In genomic region chr20:47926731-47927130, GRCh38 we compare ENCODE assay signal across 20 cellular contexts.
DNase-seq lines count a peak whose midpoint lies in the region; ATAC-seq, FAIRE-seq and TF ChIP-seq lines count a peak whose summit lies in the region.
"Had no signal": no experiment of that assay in that cellular context is flagged by ENCODE, and none has a peak within 500 bp of the region (broad histone marks: within the 10 kb centered on the region; RNA-seq: fewer than 3 reads in every experiment).

No MANE protein-coding gene starts in this region.

- no peaks in the 10 kb centered on the region for H4K20me1 ChIP-seq in K562 (replicated peaks; ENCODE audit: control insufficient read depth, insufficient read depth, low read length)
- no peaks in the 10 kb centered on the region for H4K20me1 ChIP-seq in smooth muscle cell (ENCODE audit: low read depth)
- H4K20me1 ChIP-seq: BLaER1 had no signal

- H3K4me3 ChIP-seq in K562, result no peak overlapping the region
- H3K4me3 ChIP-seq in esophagus squamous epithelium, result no peak overlapping the region
- no peak overlapping the region for H3K4me3 ChIP-seq in smooth muscle cell
- no peak overlapping the region for H3K4me3 ChIP-seq in foreskin fibroblast (ENCODE audit: low read depth in 1 of 2, low read length in 2 of 2)
- H3K4me3 ChIP-seq in naive thymus-derived CD4-positive, alpha-beta T cell (ENCODE audit: low read length), result no peak overlapping the region
- H3K4me3 ChIP-seq: BLaER1, MG63 had no signal

- FAIRE-seq in K562 (lab: Jason Lieb, UNC), result no peak
- FAIRE-seq: GM12891 had no signal

- DNase-seq in NAMALWA (ENCODE audit: low spot score) (peak; percentile 41), K562 (ENCODE audit: extremely low read depth in 1 of 4, low spot score in 3 of 4) (peak in 3 of 4 experiments; percentile 25 to 45 (median 43)), esophagus squamous epithelium (lab: John Stamatoyannopoulos, UW) (no peak), smooth muscle cell (lab: John Stamatoyannopoulos, UW; ENCODE audit: unreplicated experiment) (no peak), foreskin fibroblast (no peak), NCI-H446 treated with DMSO at 0.1 percent for 48 hours (lab: John Stamatoyannopoulos, UW) (no peak)
- no peak for DNase-seq in naive thymus-derived CD4-positive, alpha-beta T cell
- no peak for DNase-seq in stimulated activated naive CD8-positive, alpha-beta T cell treated with anti-CD3 and anti-CD28 coated beads, Interleukin-15, amount 100 ng/mL, for 72 hours
- DNase-seq: CD4-positive, alpha-beta memory T cell; GOT3; NCI-H1092 treated with DMSO at 0.1 percent for 48 hours; NCI-H146; NCI-H2081 treated with DMSO at 0.1 percent for 48 hours; SHP77 treated with DMSO at 0.1 percent for 48 hours; SK-N-SH had no signal

- TF ChIP-seq POLR2A in K562 (conservative IDR thresholded peaks at IDR 0.05) (no peak), esophagus squamous epithelium (IDR thresholded peaks at IDR 0.05) (no peak)

- H3K36me3 Mint-ChIP-seq in naive thymus-derived CD4-positive, alpha-beta T cell, result no peaks in the 10 kb centered on the region
- H3K36me3 Mint-ChIP-seq: CD4-positive, alpha-beta memory T cell had no signal

- no peak for ATAC-seq in K562
- ATAC-seq in naive thymus-derived CD4-positive, alpha-beta T cell, result no peak
- no peak for ATAC-seq in stimulated activated naive CD8-positive, alpha-beta T cell treated with anti-CD3 and anti-CD28 coated beads, Interleukin-15, amount 100 ng/mL, for 72 hours
- ATAC-seq: HCT116 had no signal

- no peak overlapping the region for H3K4me2 ChIP-seq in K562 (ENCODE audit: insufficient read depth, low read length)
- no peak overlapping the region for H3K4me2 ChIP-seq in smooth muscle cell
- H3K4me2 ChIP-seq: BLaER1, KMS-11, SK-N-SH had no signal

- POLR2A ChIA-PET in K562 (lab: Yijun Ruan, JAX), result interaction anchor here (0.8 kb wide), 1 partner anchor 198 kb away, joined by 3 read pairs; no protein-coding TSS in a partner anchor
- POLR2A ChIA-PET in naive thymus-derived CD4-positive, alpha-beta T cell (lab: Charles Lee), result no interaction called here

- no peak overlapping the region for H3K4me3 Mint-ChIP-seq in naive thymus-derived CD4-positive, alpha-beta T cell
- no peak overlapping the region for H3K4me3 Mint-ChIP-seq in stimulated activated naive CD8-positive, alpha-beta T cell treated with anti-CD3 and anti-CD28 coated beads, Interleukin-15, amount 100 ng/mL, for 72 hours
- H3K4me3 Mint-ChIP-seq: CD4-positive, alpha-beta memory T cell had no signal

- H3K9me1 ChIP-seq in K562 (ENCODE audit: control insufficient read depth, insufficient read depth, low read length), result no peaks in the 10 kb centered on the region

- H3K4me1 ChIP-seq in K562 (replicated peaks in 1 of 2; ENCODE audit: control insufficient read depth in 2 of 2, insufficient read depth in 2 of 2, low read length in 2 of 2) (no peaks in the 10 kb centered on the region), esophagus squamous epithelium (peaks cover 0 to 61% (median 11%) of the 10 kb centered on the region in 3 donors), smooth muscle cell (ENCODE audit: low read depth) (peaks cover 12% of the 10 kb centered on the region)
- no peaks in the 10 kb centered on the region for H3K4me1 ChIP-seq in naive thymus-derived CD4-positive, alpha-beta T cell (ENCODE audit: control insufficient read depth in 2 of 2, insufficient read depth in 2 of 2, low read length in 2 of 2)
- H3K4me1 ChIP-seq: BLaER1 had no signal

- BruUV-seq in K562 (replicated peaks; lab: Mats Ljungman, UMichigan), result no TSS peak

- H3K79me2 ChIP-seq in K562 (ENCODE audit: control insufficient read depth, insufficient read depth, low read length), result no peaks in the 10 kb centered on the region
- no peaks in the 10 kb centered on the region for H3K79me2 ChIP-seq in smooth muscle cell (ENCODE audit: low read depth)

- TF ChIP-seq RAD21 in K562 (CRISPR knock-in tag; conservative IDR thresholded peaks at IDR 0.05 in 1 of 2, IDR thresholded peaks at IDR 0.05 in 1 of 2), result no peak

- H3K27me3 Mint-ChIP-seq in naive thymus-derived CD4-positive, alpha-beta T cell, result peaks cover 13 to 19% (median 16%) of the 10 kb centered on the region in 5 donors
- peaks cover 12% of the 10 kb centered on the region for H3K27me3 Mint-ChIP-seq in stimulated activated naive CD8-positive, alpha-beta T cell treated with anti-CD3 and anti-CD28 coated beads, Interleukin-15, amount 100 ng/mL, for 72 hours

- H3K9me3 ChIP-seq in K562 (replicated peaks; ENCODE audit: control insufficient read depth, insufficient read depth, low read depth, low read length) (no peaks in the 10 kb centered on the region), esophagus squamous epithelium (no peaks in the 10 kb centered on the region), smooth muscle cell (replicated peaks; ENCODE audit: low read depth) (no peaks in the 10 kb centered on the region)
- H3K9me3 ChIP-seq in naive thymus-derived CD4-positive, alpha-beta T cell (ENCODE audit: control insufficient read depth in 2 of 3, low read length in 3 of 3), result no peaks in the 10 kb centered on the region
- H3K9me3 ChIP-seq: BLaER1, SK-N-SH had no signal

- H2AFZ ChIP-seq in K562 (ENCODE audit: low read depth, low read length) (no peak overlapping the region), smooth muscle cell (ENCODE audit: low read depth) (no peak overlapping the region)

- no peaks in the 10 kb centered on the region for H3K4me1 Mint-ChIP-seq in naive thymus-derived CD4-positive, alpha-beta T cell
- H3K4me1 Mint-ChIP-seq in stimulated activated naive CD8-positive, alpha-beta T cell treated with anti-CD3 and anti-CD28 coated beads, Interleukin-15, amount 100 ng/mL, for 72 hours, result no peaks in the 10 kb centered on the region
- H3K4me1 Mint-ChIP-seq: CD4-positive, alpha-beta memory T cell had no signal

- 0% methylated on average over 4 of the region's 4 CpGs for WGBS in K562 (ENCODE audit: insufficient coverage, low coverage, missing lambda C conversion rate)
- 79 to 89% methylated on average over 4 of the region's 4 CpGs for WGBS in esophagus squamous epithelium, 2 donors
- 96% methylated on average over 4 of the region's 4 CpGs for WGBS in smooth muscle cell (ENCODE audit: low lambda C conversion rate)

- H3K36me3 ChIP-seq in K562 (ENCODE audit: control insufficient read depth, insufficient read depth, low read length), result no peaks in the 10 kb centered on the region
- no peaks in the 10 kb centered on the region for H3K36me3 ChIP-seq in esophagus squamous epithelium
- no peaks in the 10 kb centered on the region for H3K36me3 ChIP-seq in smooth muscle cell (ENCODE audit: low read depth)
- no peaks in the 10 kb centered on the region for H3K36me3 ChIP-seq in naive thymus-derived CD4-positive, alpha-beta T cell (ENCODE audit: control insufficient read depth in 2 of 3, insufficient read depth in 3 of 3, low read length in 3 of 3)
- H3K36me3 ChIP-seq: BLaER1, MG63 had no signal

- H3K27ac ChIP-seq in K562 (ENCODE audit: extremely low read depth, low read depth, low read length), result no peak overlapping the region
- H3K27ac ChIP-seq in esophagus squamous epithelium, result peak overlapping the region; percentile 16 to 86 (median 68)
- H3K27ac ChIP-seq in smooth muscle cell (ENCODE audit: low read depth), result peak overlapping the region; percentile 78
- H3K27ac ChIP-seq in naive thymus-derived CD4-positive, alpha-beta T cell (ENCODE audit: low read depth, low read length), result no peak overlapping the region
- H3K27ac ChIP-seq: BLaER1, KMS-11 had no signal

- CTCF ChIA-PET in K562 (lab: Yijun Ruan, JAX; ENCODE audit: low intra/inter-chr PET ratio), result no interaction called here
- CTCF ChIA-PET in naive thymus-derived CD4-positive, alpha-beta T cell (lab: Charles Lee), result no interaction called here

- no peak for TF ChIP-seq EP300 in K562 (IDR thresholded peaks at IDR 0.05; ENCODE audit: low read length)

- H3K27me3 ChIP-seq in K562 (ENCODE audit: control insufficient read depth in 2 of 2, insufficient read depth in 2 of 2, low read length in 2 of 2) (no peaks in the 10 kb centered on the region), esophagus squamous epithelium (peaks cover 0 to 25% (median 0%) of the 10 kb centered on the region in 4 donors), smooth muscle cell (ENCODE audit: low read depth) (no peaks in the 10 kb centered on the region)
- no peaks in the 10 kb centered on the region for H3K27me3 ChIP-seq in naive thymus-derived CD4-positive, alpha-beta T cell (ENCODE audit: control insufficient read depth in 2 of 2, insufficient read depth in 2 of 2, low read length in 2 of 2)
- H3K27me3 ChIP-seq: BLaER1, MG63 had no signal

- intact Hi-C loops in K562 (cut with micrococcal nuclease), result no loop called here
- intact Hi-C loops in esophagus squamous epithelium (cut with DNase I), result no loop called here
- intact Hi-C loops in naive thymus-derived CD4-positive, alpha-beta T cell (cut with micrococcal nuclease), result no loop called here

- H3F3A ChIP-seq in smooth muscle cell (ENCODE audit: low read depth), result peaks cover 15% of the 10 kb centered on the region

- no peak overlapping the region for H3K27ac Mint-ChIP-seq in naive thymus-derived CD4-positive, alpha-beta T cell
- no peak overlapping the region for H3K27ac Mint-ChIP-seq in stimulated activated naive CD8-positive, alpha-beta T cell treated with anti-CD3 and anti-CD28 coated beads, Interleukin-15, amount 100 ng/mL, for 72 hours
- H3K27ac Mint-ChIP-seq: CD4-positive, alpha-beta memory T cell had no signal

- no peak overlapping the region for H3K9ac ChIP-seq in K562 (ENCODE audit: insufficient read depth in 1 of 2, low read depth in 2 of 2, low read length in 2 of 2)
- no peak overlapping the region for H3K9ac ChIP-seq in smooth muscle cell (ENCODE audit: low read depth)
- H3K9ac ChIP-seq: BLaER1, KMS-11, SK-N-SH had no signal

- H3K9me3 Mint-ChIP-seq in naive thymus-derived CD4-positive, alpha-beta T cell, result peaks cover 0 to 4% (median 0%) of the 10 kb centered on the region in 11 donors
- H3K9me3 Mint-ChIP-seq in stimulated activated naive CD8-positive, alpha-beta T cell treated with anti-CD3 and anti-CD28 coated beads, Interleukin-15, amount 100 ng/mL, for 72 hours, result peaks cover 0 to 3% of the 10 kb centered on the region in 2 donors
- H3K9me3 Mint-ChIP-seq: CD4-positive, alpha-beta memory T cell had no signal

- in situ Hi-C loops in K562 (cut with MboI), result no loop called here

- no peak for TF ChIP-seq CTCF in K562 (IDR thresholded peaks at IDR 0.05 in 2 of 3, conservative IDR thresholded peaks at IDR 0.05 in 1 of 3; ENCODE audit: insufficient read depth in 2 of 3, low read depth in 1 of 3, low read length in 3 of 3)
- no peak for TF ChIP-seq CTCF in esophagus squamous epithelium (IDR thresholded peaks at IDR 0.05)
- no peak for TF ChIP-seq CTCF in smooth muscle cell (IDR thresholded peaks at IDR 0.05; ENCODE audit: borderline replicate concordance, insufficient read depth, poor library complexity, severe bottlenecking)
- no peak for TF ChIP-seq CTCF in foreskin fibroblast (IDR thresholded peaks at IDR 0.05; ENCODE audit: low read depth, low read length)

TF ChIP-seq in K562, 482 proteins besides CTCF, POLR2A, EP300 and RAD21 (continues in another document):
- TF ChIP-seq ADNP (tag; IDR thresholded peaks at IDR 0.05), result no peak

Comparison
In these comparisons a context has a peak if more than half of its experiments do, and no peak if none do; other contexts are left out.
1. DNase-seq: peak in NAMALWA (single experiment) and K562 (3 of 4); none in esophagus squamous epithelium (single experiment), smooth muscle cell (single experiment), foreskin fibroblast (0 of 2), NCI-H446 treated with DMSO at 0.1 percent for 48 hours (single experiment), naive thymus-derived CD4-positive, alpha-beta T cell (0 of 9) and stimulated activated naive CD8-positive, alpha-beta T cell treated with anti-CD3 and anti-CD28 coated beads, Interleukin-15, amount 100 ng/mL, for 72 hours (0 of 2).
2. H3K27ac ChIP-seq: peak in esophagus squamous epithelium (4 of 4) and smooth muscle cell (single experiment); none in K562 (single experiment) and naive thymus-derived CD4-positive, alpha-beta T cell (single experiment).